In genomic region chr11:68149417-68149816, GRCh38 we compare ENCODE assay signal across 19 cellular contexts. TPM values are rescaled to one million over a fixed set of nuclear protein-coding genes. Genes with fewer than 3 reads are reported as not detected.
DNase-seq lines count a peak whose midpoint lies in the region; ATAC-seq and TF ChIP-seq lines count a peak whose summit lies in the region.
"Had no signal": no experiment of that assay in that cellular context is flagged by ENCODE, and none has a peak within 500 bp of the region (broad histone marks: within the 10 kb centered on the region; RNA-seq: fewer than 3 reads in every experiment).

No MANE protein-coding gene starts in this region.

- peaks cover 7% of the 10 kb centered on the region for H3K36me3 Mint-ChIP-seq in endothelial cell (ENCODE audit: low read depth, unreplicated experiment)
- H3K36me3 Mint-ChIP-seq in naive thymus-derived CD8-positive, alpha-beta T cell = no peaks in the 10 kb centered on the region
- H3K36me3 Mint-ChIP-seq: activated CD4-positive, alpha-beta memory T cell treated with anti-CD3 and anti-CD28 coated beads for 36 hours; naive thymus-derived CD4-positive, alpha-beta T cell; stimulated activated memory B cell treated with anti-CD40 and anti-IgM and Interleukin-4, amounts not matched to agents 10 μg/mL and 1 μg/mL and 100 μg/mL, for 72 hours had no signal

- no peak for TF ChIP-seq CTCF in right atrium auricular region (IDR thresholded peaks at IDR 0.05)
- TF ChIP-seq CTCF in endothelial cell (IDR thresholded peaks at IDR 0.05; ENCODE audit: unreplicated experiment) = no peak
- TF ChIP-seq CTCF in upper lobe of right lung (IDR thresholded peaks at IDR 0.05) = no peak

- H3K9me3 ChIP-seq in right atrium auricular region (no peaks in the 10 kb centered on the region), upper lobe of right lung (no peaks in the 10 kb centered on the region)
- H3K9me3 ChIP-seq: BE2C, heart right ventricle, spleen had no signal

- H3K36me3 ChIP-seq in right atrium auricular region (no peaks in the 10 kb centered on the region), upper lobe of right lung (no peaks in the 10 kb centered on the region)
- H3K36me3 ChIP-seq: BE2C, spleen had no signal

- H3K9me3 Mint-ChIP-seq in endothelial cell (ENCODE audit: unreplicated experiment) = no peaks in the 10 kb centered on the region
- no peaks in the 10 kb centered on the region for H3K9me3 Mint-ChIP-seq in naive thymus-derived CD8-positive, alpha-beta T cell
- H3K9me3 Mint-ChIP-seq: activated CD4-positive, alpha-beta memory T cell treated with anti-CD3 and anti-CD28 coated beads for 36 hours; naive thymus-derived CD4-positive, alpha-beta T cell; stimulated activated memory B cell treated with anti-CD40 and anti-IgM and Interleukin-4, amounts not matched to agents 10 μg/mL and 1 μg/mL and 100 μg/mL, for 72 hours had no signal

- H3K27ac Mint-ChIP-seq in endothelial cell (ENCODE audit: unreplicated experiment) = peak overlapping the region; percentile 67
- H3K27ac Mint-ChIP-seq in naive thymus-derived CD8-positive, alpha-beta T cell = peak overlapping the region in 1 of 10 donors; percentile 22
- H3K27ac Mint-ChIP-seq: activated CD4-positive, alpha-beta memory T cell treated with anti-CD3 and anti-CD28 coated beads for 36 hours; stimulated activated memory B cell treated with anti-CD40 and anti-IgM and Interleukin-4, amounts not matched to agents 10 μg/mL and 1 μg/mL and 100 μg/mL, for 72 hours had no signal

- H3K4me3 ChIP-seq in right atrium auricular region (no peak overlapping the region), upper lobe of right lung (no peak overlapping the region)
- H3K4me3 ChIP-seq: GM12878, heart right ventricle, spleen had no signal

- H3K4me1 ChIP-seq in right atrium auricular region (peaks cover 0 to 26% of the 10 kb centered on the region in 2 donors), upper lobe of right lung (peaks cover 33% of the 10 kb centered on the region)

- intact Hi-C loops in cardiac septum (cut with DNase I) (no loop called here), upper lobe of right lung (cut with DNase I) (no loop called here)

- ATAC-seq in upper lobe of right lung (peak; percentile 2), HG03565 (IDR thresholded peaks at IDR 0.05; ENCODE audit: unreplicated experiment) (no peak)
- no peak for ATAC-seq in naive thymus-derived CD8-positive, alpha-beta T cell
- ATAC-seq: GM12878; heart right ventricle; naive thymus-derived CD4-positive, alpha-beta T cell; stimulated activated memory B cell treated with anti-CD40 and anti-IgM and Interleukin-4, amounts not matched to agents 10 μg/mL and 1 μg/mL and 100 μg/mL, for 72 hours had no signal

- H3K27ac ChIP-seq in right atrium auricular region = no peak overlapping the region
- peak overlapping the region; percentile 65 for H3K27ac ChIP-seq in upper lobe of right lung
- H3K27ac ChIP-seq: heart right ventricle had no signal

- POLR2A ChIA-PET in naive thymus-derived CD8-positive, alpha-beta T cell (lab: Charles Lee) = no interaction called here

- peak; percentile 75 for DNase-seq in right atrium auricular region (ENCODE audit: low spot score)
- no peak for DNase-seq in cardiac septum (ENCODE audit: low spot score)
- peak; percentile 18 for DNase-seq in NCI-H526 treated with DMSO at 0.1 percent for 48 hours (lab: John Stamatoyannopoulos, UW)
- no peak for DNase-seq in endothelial cell (ENCODE audit: low spot score)
- no peak for DNase-seq in upper lobe of right lung
- no peak for DNase-seq in naive thymus-derived CD8-positive, alpha-beta T cell
- DNase-seq in SW 1271 (lab: John Stamatoyannopoulos, UW) = no peak
- DNase-seq: activated CD4-positive, alpha-beta memory T cell treated with anti-CD3 and anti-CD28 coated beads for 36 hours; BE2C; cerebellar nuclear complex; heart right ventricle; naive thymus-derived CD4-positive, alpha-beta T cell; NCI-H2171; SHP77; spleen; stimulated activated CD4-positive, alpha-beta T cell treated with anti-CD3 and anti-CD28 coated beads, Interleukin-4, amount 100 ng/mL, for 1 hour had no signal

- H3K27me3 ChIP-seq in right atrium auricular region = no peaks in the 10 kb centered on the region
- no peaks in the 10 kb centered on the region for H3K27me3 ChIP-seq in upper lobe of right lung
- H3K27me3 ChIP-seq: BE2C, heart right ventricle, spleen had no signal

- peaks cover 9% of the 10 kb centered on the region for H3K27me3 Mint-ChIP-seq in endothelial cell (ENCODE audit: unreplicated experiment)
- no peaks in the 10 kb centered on the region for H3K27me3 Mint-ChIP-seq in naive thymus-derived CD8-positive, alpha-beta T cell
- H3K27me3 Mint-ChIP-seq: activated CD4-positive, alpha-beta memory T cell treated with anti-CD3 and anti-CD28 coated beads for 36 hours; naive thymus-derived CD4-positive, alpha-beta T cell had no signal

- peaks cover 29% of the 10 kb centered on the region for H3K4me1 Mint-ChIP-seq in endothelial cell (ENCODE audit: unreplicated experiment)
- peaks cover 1 to 10% (median 6%) of the 10 kb centered on the region in 4 donors for H3K4me1 Mint-ChIP-seq in naive thymus-derived CD8-positive, alpha-beta T cell
- H3K4me1 Mint-ChIP-seq: stimulated activated memory B cell treated with anti-CD40 and anti-IgM and Interleukin-4, amounts not matched to agents 10 μg/mL and 1 μg/mL and 100 μg/mL, for 72 hours had no signal

- H3K4me3 Mint-ChIP-seq in endothelial cell (ENCODE audit: unreplicated experiment) = peak overlapping the region; percentile 31
- no peak overlapping the region for H3K4me3 Mint-ChIP-seq in naive thymus-derived CD8-positive, alpha-beta T cell
- H3K4me3 Mint-ChIP-seq: activated CD4-positive, alpha-beta memory T cell treated with anti-CD3 and anti-CD28 coated beads for 36 hours; naive thymus-derived CD4-positive, alpha-beta T cell; stimulated activated memory B cell treated with anti-CD40 and anti-IgM and Interleukin-4, amounts not matched to agents 10 μg/mL and 1 μg/mL and 100 μg/mL, for 72 hours had no signal

RNA-seq across cellular contexts. Expression of gene CHKA, which starts 28.2 kb away (rescaled TPM):
- total RNA-seq in right atrium auricular region (10 to 100 TPM in 1 of 2 donors, 1 to 10 TPM in 1; 6.1 to 10.3 TPM), cardiac septum (10.2 TPM), endothelial cell (ENCODE audit: unreplicated experiment) (173 TPM), upper lobe of right lung (53.3 TPM)
- total RNA-seq in naive thymus-derived CD8-positive, alpha-beta T cell = 10 to 100 TPM; 12.6 to 14.3 TPM
- 1 to 10 TPM; 3.7 to 9.1 (median 6.0) TPM for polyA plus RNA-seq in naive thymus-derived CD8-positive, alpha-beta T cell

Comparison
In these comparisons a context has a peak if more than half of its experiments do, and no peak if none do; other contexts are left out.
1. DNase-seq: peak in right atrium auricular region (single experiment) and NCI-H526 treated with DMSO at 0.1 percent for 48 hours (single experiment); none in cardiac septum (single experiment), endothelial cell (single experiment), upper lobe of right lung (single experiment), naive thymus-derived CD8-positive, alpha-beta T cell (0 of 10) and SW 1271 (0 of 2).